ENCODE assay signal across 25 cellular contexts in genomic region chr5:82319192-82319591, GRCh38. TPM values are rescaled to one million over a fixed set of nuclear protein-coding genes. Genes with fewer than 3 reads are reported as not detected.
DNase-seq lines count a peak whose midpoint lies in the region; ATAC-seq, FAIRE-seq and TF ChIP-seq lines count a peak whose summit lies in the region.
"Had no signal": no experiment of that assay in that cellular context is flagged by ENCODE, and none has a peak within 500 bp of the region (broad histone marks: within the 10 kb centered on the region; RNA-seq: fewer than 3 reads in every experiment).

No MANE protein-coding gene starts in this region.

- TF ChIP-seq RAD21 in A549 (conservative IDR thresholded peaks at IDR 0.05 in 1 of 2, IDR thresholded peaks at IDR 0.05 in 1 of 2): no peak

- no peak for TF ChIP-seq CTCF in A549 (IDR thresholded peaks at IDR 0.05)
- TF ChIP-seq CTCF in DND-41 (IDR thresholded peaks at IDR 0.05; ENCODE audit: borderline replicate concordance, extremely low read depth, low read length, poor library complexity, severe bottlenecking): no peak
- no peak for TF ChIP-seq CTCF in nephron (IDR thresholded peaks at IDR 0.05; ENCODE audit: unreplicated experiment in 3 of 3)

- H3K4me3 ChIP-seq in A549 (no peak overlapping the region), DND-41 (ENCODE audit: low read depth in 1 of 2, low read length in 2 of 2) (no peak overlapping the region)
- H3K4me3 ChIP-seq in CD8-positive, alpha-beta memory T cell (ENCODE audit: low read length): no peak overlapping the region
- H3K4me3 ChIP-seq: BLaER1 treated with 17β-estradiol and CSF1 and Interleukin-3, amounts not matched to agents 10 nM and 100 nM had no signal

- TF ChIP-seq EP300 in A549 (IDR thresholded peaks at IDR 0.05): no peak

- H3K9me3 ChIP-seq in A549 (no peaks in the 10 kb centered on the region), DND-41 (ENCODE audit: insufficient read depth, low read length, severe bottlenecking) (no peaks in the 10 kb centered on the region), KOPT-K1 (ENCODE audit: insufficient read depth, low read length, poor library complexity, severe bottlenecking) (peaks cover 7% of the 10 kb centered on the region)
- H3K9me3 ChIP-seq in CD8-positive, alpha-beta memory T cell (ENCODE audit: low read length): no peaks in the 10 kb centered on the region
- H3K9me3 ChIP-seq: BLaER1 treated with 17β-estradiol and CSF1 and Interleukin-3, amounts not matched to agents 10 nM and 100 nM had no signal

- ATAC-seq in A549: no peak
- ATAC-seq in DND-41 (ENCODE audit: insufficient read depth, low read depth): no peak
- ATAC-seq in left lobe of liver: no peak
- ATAC-seq in GM18498 (IDR thresholded peaks at IDR 0.05; ENCODE audit: unreplicated experiment): no peak
- ATAC-seq: CD8-positive, alpha-beta T cell had no signal

- WGBS in A549 (ENCODE audit: missing lambda C conversion rate): 12% methylated on average over 2 of the region's 2 CpGs

- no peak for TF ChIP-seq POLR2A in A549 (IDR thresholded peaks at IDR 0.05; ENCODE audit: low read length)

- H3K27me3 Mint-ChIP-seq in nephron (ENCODE audit: low read depth): no peaks in the 10 kb centered on the region
- H3K27me3 Mint-ChIP-seq in CD8-positive, alpha-beta memory T cell: peaks cover 4 to 36% of the 10 kb centered on the region in 2 donors

- H4K20me1 ChIP-seq in DND-41 (ENCODE audit: insufficient read depth, low read length): no peaks in the 10 kb centered on the region
- H4K20me1 ChIP-seq: BLaER1 treated with 17β-estradiol and CSF1 and Interleukin-3, amounts not matched to agents 10 nM and 100 nM had no signal

- CTCF ChIA-PET in A549 (lab: Yijun Ruan, JAX): no interaction called here
- CTCF ChIA-PET in CD8-positive, alpha-beta memory T cell (lab: Charles Lee): no interaction called here

- peaks cover 4% of the 10 kb centered on the region for H3K9me3 Mint-ChIP-seq in nephron
- H3K9me3 Mint-ChIP-seq in CD8-positive, alpha-beta memory T cell: no peaks in the 10 kb centered on the region
- H3K9me3 Mint-ChIP-seq: CD4-positive, alpha-beta T cell; CD8-positive, alpha-beta T cell had no signal

- H2AFZ ChIP-seq in DND-41 (ENCODE audit: low read depth, low read length): no peak overlapping the region

- no peak for DNase-seq in A549 (ENCODE audit: low read depth in 1 of 2, low spot score in 1 of 2)
- no peak for DNase-seq in DND-41
- no peak for DNase-seq in CD8-positive, alpha-beta memory T cell
- no peak for DNase-seq in activated CD4-positive, alpha-beta T cell treated with anti-CD3 and anti-CD28 coated beads for 1 hour
- no peak for DNase-seq in left lobe of liver (ENCODE audit: low spot score)
- DNase-seq: 8988T; AML-193; CD4-positive, alpha-beta T cell; CD8-positive, alpha-beta T cell; COR-L47; DMS 273 treated with DMSO at 0.1 percent for 48 hours; DMS153; DMS53; DMS79; GF-D8 had no signal

- peak overlapping the region in 2 of 3 experiments; percentile 20 to 29 for H3K27ac Mint-ChIP-seq in nephron
- H3K27ac Mint-ChIP-seq in CD8-positive, alpha-beta memory T cell: no peak overlapping the region
- H3K27ac Mint-ChIP-seq: B cell; CD4-positive, alpha-beta T cell; CD8-positive, alpha-beta T cell had no signal

- POLR2A ChIA-PET in A549 (lab: Yijun Ruan, JAX): no interaction called here
- POLR2A ChIA-PET in CD8-positive, alpha-beta memory T cell (lab: Charles Lee): no interaction called here

- H3K27ac ChIP-seq in A549: no peak overlapping the region
- peak overlapping the region; percentile 42 for H3K27ac ChIP-seq in DND-41 (ENCODE audit: low read length)
- H3K27ac ChIP-seq in KOPT-K1 (ENCODE audit: low read depth, low read length, poor library complexity, severe bottlenecking): peak overlapping the region; percentile 99
- no peak overlapping the region for H3K27ac ChIP-seq in CD8-positive, alpha-beta memory T cell (ENCODE audit: low read depth, low read length)
- H3K27ac ChIP-seq: BLaER1 treated with 17β-estradiol and CSF1 and Interleukin-3, amounts not matched to agents 10 nM and 100 nM; C4-2B had no signal

- no peak overlapping the region for H3K9ac ChIP-seq in DND-41 (ENCODE audit: low read depth, low read length)
- H3K9ac ChIP-seq: BLaER1 treated with 17β-estradiol and CSF1 and Interleukin-3, amounts not matched to agents 10 nM and 100 nM had no signal

- peaks cover 8% of the 10 kb centered on the region for H3K4me1 Mint-ChIP-seq in nephron
- H3K4me1 Mint-ChIP-seq in CD8-positive, alpha-beta memory T cell: no peaks in the 10 kb centered on the region
- H3K4me1 Mint-ChIP-seq: B cell had no signal

- H3K4me1 ChIP-seq in A549 (no peaks in the 10 kb centered on the region), DND-41 (ENCODE audit: insufficient read depth, low read length) (peaks cover 51% of the 10 kb centered on the region)
- H3K4me1 ChIP-seq in CD8-positive, alpha-beta memory T cell (ENCODE audit: insufficient read depth, low read length): no peaks in the 10 kb centered on the region

- FAIRE-seq in A549 (lab: Jason Lieb, UNC): no peak
- FAIRE-seq: A204.1, G401.6, GM12891, GM18507 had no signal

- peaks cover 17% of the 10 kb centered on the region for H3K36me3 ChIP-seq in DND-41 (ENCODE audit: insufficient read depth, low read length)
- no peaks in the 10 kb centered on the region for H3K36me3 ChIP-seq in KOPT-K1 (ENCODE audit: insufficient read depth, low read length)
- no peaks in the 10 kb centered on the region for H3K36me3 ChIP-seq in CD8-positive, alpha-beta memory T cell (ENCODE audit: insufficient read depth, low read length)
- H3K36me3 ChIP-seq: BLaER1 treated with 17β-estradiol and CSF1 and Interleukin-3, amounts not matched to agents 10 nM and 100 nM had no signal

- no peaks in the 10 kb centered on the region for H3K27me3 ChIP-seq in DND-41 (ENCODE audit: insufficient read depth, low read length, poor library complexity)
- no peaks in the 10 kb centered on the region for H3K27me3 ChIP-seq in CD8-positive, alpha-beta memory T cell (ENCODE audit: insufficient read depth, low read length, poor library complexity, severe bottlenecking)
- H3K27me3 ChIP-seq: BLaER1 treated with 17β-estradiol and CSF1 and Interleukin-3, amounts not matched to agents 10 nM and 100 nM had no signal

- H3K4me2 ChIP-seq in A549 (no peak overlapping the region), DND-41 (ENCODE audit: insufficient read depth, low read length) (no peak overlapping the region)
- H3K4me2 ChIP-seq: BLaER1 treated with 17β-estradiol and CSF1 and Interleukin-3, amounts not matched to agents 10 nM and 100 nM had no signal

- no peaks in the 10 kb centered on the region for H3K36me3 Mint-ChIP-seq in nephron (ENCODE audit: low read depth)
- H3K36me3 Mint-ChIP-seq in CD8-positive, alpha-beta memory T cell: no peaks in the 10 kb centered on the region
- H3K36me3 Mint-ChIP-seq: CD8-positive, alpha-beta T cell had no signal

- H3K79me2 ChIP-seq in DND-41 (ENCODE audit: insufficient read depth, low read length): peaks cover 29% of the 10 kb centered on the region

- H3K4me3 Mint-ChIP-seq in nephron: no peak overlapping the region
- H3K4me3 Mint-ChIP-seq in CD8-positive, alpha-beta memory T cell: no peak overlapping the region
- H3K4me3 Mint-ChIP-seq: B cell; CD4-positive, alpha-beta T cell; CD8-positive, alpha-beta T cell had no signal

TF ChIP-seq in A549, 52 proteins besides CTCF, POLR2A, EP300 and RAD21:
- TF ChIP-seq HOXA7 (CRISPR knock-in tag; IDR thresholded peaks at IDR 0.05) (no peak), FOSL2 (IDR thresholded peaks at IDR 0.05) (no peak), FOSL2 (CRISPR knock-in tag; IDR thresholded peaks at IDR 0.05) (no peak), MAFK (IDR thresholded peaks at IDR 0.05; ENCODE audit: partially characterized antibody) (peak; percentile 52)

RNA-seq across cellular contexts. Expression of gene RPS23, which starts 41.0 kb away (rescaled TPM):
- polyA plus RNA-seq in A549 (2011; rRNA removed) (4,926 and 5,033 TPM in 2 replicates), A549 (2017; fragmentation: RNase III; extraction: RNeasy Plus Mini Kit Qiagen cat#74134 plus additional on column Dnase treatment) (4,007 to 4,526 TPM (median 4,112 TPM) in 3 replicates)
- 3,748 and 5,111 TPM in 2 replicates for polyA plus RNA-seq in A549 (2012; cell fraction: cytosol; rRNA removed)
- polyA plus RNA-seq in A549 (2012; cell fraction: nucleus; rRNA removed): 795 and 835 TPM in 2 replicates
- polyA minus RNA-seq in A549 (2011; rRNA and poly(A)+ RNA removed): 509 and 570 TPM in 2 replicates
- total RNA-seq in CD8-positive, alpha-beta memory T cell: 1,000 to 10,000 TPM; 2,179 to 2,206 TPM
- polyA plus RNA-seq in CD8-positive, alpha-beta memory T cell: 2,576 TPM
- total RNA-seq in left lobe of liver: 518 TPM

Comparison
In these comparisons a context has a peak if more than half of its experiments do, and no peak if none do; other contexts are left out.
1. H3K27ac ChIP-seq: peak in DND-41 (single experiment) and KOPT-K1 (single experiment); none in A549 (0 of 2) and CD8-positive, alpha-beta memory T cell (single experiment).
2. H3K27ac Mint-ChIP-seq: peak in nephron (2 of 3); none in CD8-positive, alpha-beta memory T cell (0 of 8).